1 cellular context compared by ENCODE assay signal in the genomic region with DNA sequence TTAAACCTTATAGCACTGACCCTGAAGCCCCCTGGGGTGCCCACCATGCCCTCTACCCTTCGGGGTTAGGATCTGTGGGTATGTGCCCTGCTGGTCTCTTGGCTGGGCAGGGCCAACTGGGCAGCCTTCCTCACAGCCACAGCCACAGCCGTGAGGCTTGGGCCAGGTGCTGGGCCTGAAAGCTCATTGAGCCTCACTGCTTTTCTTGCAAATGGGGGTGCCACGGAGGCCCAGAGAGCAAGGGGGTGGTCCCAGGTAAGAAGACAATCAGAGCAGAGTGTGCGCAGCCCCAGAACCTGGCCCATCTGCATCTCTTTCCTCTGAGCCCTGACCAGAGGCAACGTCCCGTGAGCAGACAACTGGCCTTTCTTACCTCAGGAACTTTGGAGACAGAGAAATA.
TF ChIP-seq lines count a peak whose summit lies in the region.

No MANE protein-coding gene starts in this region.

TF ChIP-seq in IMR-90, 13 proteins besides CTCF, POLR2A, EP300 and RAD21 (continued from another document):
- TF ChIP-seq, protein P1, sequence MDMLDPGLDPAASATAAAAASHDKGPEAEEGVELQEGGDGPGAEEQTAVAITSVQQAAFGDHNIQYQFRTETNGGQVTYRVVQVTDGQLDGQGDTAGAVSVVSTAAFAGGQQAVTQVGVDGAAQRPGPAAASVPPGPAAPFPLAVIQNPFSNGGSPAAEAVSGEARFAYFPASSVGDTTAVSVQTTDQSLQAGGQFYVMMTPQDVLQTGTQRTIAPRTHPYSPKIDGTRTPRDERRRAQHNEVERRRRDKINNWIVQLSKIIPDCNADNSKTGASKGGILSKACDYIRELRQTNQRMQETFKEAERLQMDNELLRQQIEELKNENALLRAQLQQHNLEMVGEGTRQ (IDR thresholded peaks at IDR 0.05; ENCODE audit: low read depth, low read length) = no peak
- TF ChIP-seq BHLHE40 (IDR thresholded peaks at IDR 0.05; ENCODE audit: low read depth, low read length) (no peak), NFE2L2 (IDR thresholded peaks at IDR 0.05; ENCODE audit: low read depth, low read length) (no peak), FOS (IDR thresholded peaks at IDR 0.05; ENCODE audit: low read depth, low read length) (no peak), MXI1 (IDR thresholded peaks at IDR 0.05; ENCODE audit: borderline replicate concordance, low read depth, low read length) (no peak)
- TF ChIP-seq, protein P2, sequence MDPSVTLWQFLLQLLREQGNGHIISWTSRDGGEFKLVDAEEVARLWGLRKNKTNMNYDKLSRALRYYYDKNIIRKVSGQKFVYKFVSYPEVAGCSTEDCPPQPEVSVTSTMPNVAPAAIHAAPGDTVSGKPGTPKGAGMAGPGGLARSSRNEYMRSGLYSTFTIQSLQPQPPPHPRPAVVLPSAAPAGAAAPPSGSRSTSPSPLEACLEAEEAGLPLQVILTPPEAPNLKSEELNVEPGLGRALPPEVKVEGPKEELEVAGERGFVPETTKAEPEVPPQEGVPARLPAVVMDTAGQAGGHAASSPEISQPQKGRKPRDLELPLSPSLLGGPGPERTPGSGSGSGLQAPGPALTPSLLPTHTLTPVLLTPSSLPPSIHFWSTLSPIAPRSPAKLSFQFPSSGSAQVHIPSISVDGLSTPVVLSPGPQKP (IDR thresholded peaks at IDR 0.05; ENCODE audit: borderline replicate concordance, low read depth, low read length) = no peak
